Comparison of ENCODE assay signal across 19 cellular contexts in genomic region chr11:76410771-76411423, GRCh38. TPM values are rescaled to one million over a fixed set of nuclear protein-coding genes. Genes with fewer than 3 reads are reported as not detected.
DNase-seq lines count a peak whose midpoint lies in the region; FAIRE-seq and TF ChIP-seq lines count a peak whose summit lies in the region.
"Had no signal": no experiment of that assay in that cellular context is flagged by ENCODE, and none has a peak within 500 bp of the region (broad histone marks: within the 10 kb centered on the region; RNA-seq: fewer than 3 reads in every experiment).

No MANE protein-coding gene starts in this region.

- no peaks in the 10 kb centered on the region for H3K27me3 ChIP-seq in GM23248 (replicated peaks; ENCODE audit: insufficient read depth)
- H3K27me3 ChIP-seq in prostate gland (replicated peaks; ENCODE audit: insufficient read depth), result no peaks in the 10 kb centered on the region
- H3K27me3 ChIP-seq: brain microvascular endothelial cell had no signal

- intact Hi-C loops in prostate gland (cut with DNase I), result no loop called here

- no peaks in the 10 kb centered on the region for H3K79me2 ChIP-seq in GM23248 (ENCODE audit: insufficient read depth)

- H3K4me3 ChIP-seq in GM23248, result no peak overlapping the region
- no peak overlapping the region for H3K4me3 ChIP-seq in fibroblast of mammary gland (ENCODE audit: control insufficient read depth, low read depth, low read length)
- H3K4me3 ChIP-seq in prostate gland, result no peak overlapping the region
- H3K4me3 ChIP-seq: gastroesophageal sphincter had no signal

- H3K4me2 ChIP-seq in GM23248 (ENCODE audit: unreplicated experiment), result no peak overlapping the region
- H3K4me2 ChIP-seq: KMS-11 had no signal

- H3K4me1 ChIP-seq in GM23248 (ENCODE audit: insufficient read depth) (no peaks in the 10 kb centered on the region), prostate gland (replicated peaks) (peaks cover 2% of the 10 kb centered on the region)

- TF ChIP-seq POLR2A in H54 (IDR thresholded peaks at IDR 0.05; ENCODE audit: low read depth, low read length), result no peak
- TF ChIP-seq POLR2A in prostate gland (IDR thresholded peaks at IDR 0.05), result no peak

- DNase-seq in NCI-H1417 (lab: John Stamatoyannopoulos, UW), result peak in 2 of 3 experiments; percentile 14 to 81
- DNase-seq in NCI-H1417 treated with DMSO at 0.1 percent for 48 hours (lab: John Stamatoyannopoulos, UW), result no peak
- peak; percentile 44 for DNase-seq in GM23248
- peak; percentile 36 for DNase-seq in fibroblast of mammary gland (ENCODE audit: low read depth)
- DNase-seq in renal cortical epithelial cell (ENCODE audit: low read depth), result peak; percentile 23
- DNase-seq in HTR-8/SVneo (ENCODE audit: insufficient read length, low spot score), result no peak
- no peak for DNase-seq in H54 (ENCODE audit: insufficient read length, low spot score)
- no peak for DNase-seq in prostate gland (ENCODE audit: low spot score)
- DNase-seq: activated CD4-positive, alpha-beta T cell treated with anti-CD3 and anti-CD28 coated beads, Interleukin-2, amount 10 ng/mL, durations not matched to agents 24 days and 14 days; activated naive CD8-positive, alpha-beta T cell treated with anti-CD3 and anti-CD28 coated beads, Interleukin-2, amount 10 ng/mL, durations not matched to agents 7 days and 5 days; brain microvascular endothelial cell; cortex of kidney; HFFc6; left colon; MV-4-11; posterior cingulate gyrus had no signal

- H3K36me3 ChIP-seq in GM23248 (ENCODE audit: low read depth) (no peaks in the 10 kb centered on the region), prostate gland (no peaks in the 10 kb centered on the region)
- H3K36me3 ChIP-seq: brain microvascular endothelial cell, gastroesophageal sphincter had no signal

- 21 to 25% methylated on average over 11 of the region's 11 CpGs for WGBS in GM23248 (ENCODE audit: low coverage in 1 of 2, low lambda C conversion rate in 2 of 2, missing lambda C conversion rate in 2 of 2), 2 experiments
- WGBS in prostate gland, result 70% methylated on average over 11 of the region's 11 CpGs

- H3K27ac ChIP-seq in GM23248 (no peak overlapping the region), prostate gland (no peak overlapping the region)
- H3K27ac ChIP-seq: brain microvascular endothelial cell, gastroesophageal sphincter, KMS-11 had no signal

- in situ Hi-C loops in GM23248 (cut with MboI), result no loop called here

- H3K9me3 ChIP-seq in GM23248 (ENCODE audit: low read depth) (no peaks in the 10 kb centered on the region), prostate gland (no peaks in the 10 kb centered on the region)
- H3K9me3 ChIP-seq: gastroesophageal sphincter had no signal

- H2AFZ ChIP-seq in GM23248, result no peak overlapping the region

- H3K9me2 ChIP-seq in GM23248 (ENCODE audit: insufficient read depth), result no peaks in the 10 kb centered on the region

- TF ChIP-seq CTCF in fibroblast of mammary gland (conservative IDR thresholded peaks at IDR 0.05; ENCODE audit: control insufficient read depth, insufficient read depth, low read depth, low read length), result no peak
- TF ChIP-seq CTCF in prostate gland (IDR thresholded peaks at IDR 0.05), result no peak

- no peaks in the 10 kb centered on the region for H4K20me1 ChIP-seq in GM23248 (ENCODE audit: insufficient read depth)

- H3K9ac ChIP-seq in GM23248, result no peak overlapping the region
- H3K9ac ChIP-seq: KMS-11 had no signal

- FAIRE-seq in HTR-8/SVneo (lab: Jason Lieb, UNC) (no peak), H54 (lab: Jason Lieb, UNC) (no peak)
- FAIRE-seq: GM18507 had no signal

- H3F3A ChIP-seq in GM23248 (ENCODE audit: insufficient read depth), result no peaks in the 10 kb centered on the region

RNA-seq across cellular contexts. Expression of gene GVQW3, which starts 29.8 kb away (rescaled TPM):
- 0.25 and 0.54 TPM in 2 replicates for total RNA-seq in GM23248 (2014; rRNA removed; shearing (Covaris generic))
- polyA plus RNA-seq in GM23248 (2016; fragmentation: Nextera tagmentation; extraction: Ambion mirVana), result 0.63 and 0.76 TPM in 2 replicates
- total RNA-seq in renal cortical epithelial cell, result 0.17 and 1.3 TPM in 2 replicates
- 1 to 10 TPM; 1.1 to 2.5 TPM for total RNA-seq in prostate gland

RNA-seq across cellular contexts. Expression of gene THAP12, which starts 30.0 kb away (rescaled TPM):
- total RNA-seq in GM23248 (2014; rRNA removed; shearing (Covaris generic)), result 39.0 and 40.6 TPM in 2 replicates
- 21.5 and 22.6 TPM in 2 replicates for polyA plus RNA-seq in GM23248 (2016; fragmentation: Nextera tagmentation; extraction: Ambion mirVana)
- 39.2 and 47.9 TPM in 2 replicates for total RNA-seq in renal cortical epithelial cell
- 10 to 100 TPM; 26.6 to 31.9 TPM for total RNA-seq in prostate gland

RNA-seq across cellular contexts. Expression of gene EMSY, which starts 33.9 kb away (rescaled TPM):
- 6.6 and 14.6 TPM in 2 replicates for total RNA-seq in GM23248 (2014; rRNA removed; shearing (Covaris generic))
- 9.6 and 10.9 TPM in 2 replicates for polyA plus RNA-seq in GM23248 (2016; fragmentation: Nextera tagmentation; extraction: Ambion mirVana)
- total RNA-seq in renal cortical epithelial cell (6.6 and 12.2 TPM in 2 replicates), prostate gland (10 to 100 TPM; 24.3 to 39.4 TPM)

Comparison
In these comparisons a context has a peak if more than half of its experiments do, and no peak if none do; other contexts are left out.
1. DNase-seq: peak in NCI-H1417 (2 of 3), GM23248 (single experiment), fibroblast of mammary gland (single experiment) and renal cortical epithelial cell (single experiment); none in NCI-H1417 treated with DMSO at 0.1 percent for 48 hours (single experiment), HTR-8/SVneo (single experiment), H54 (single experiment) and prostate gland (single experiment).